ENCODE assay signal across 24 cellular contexts in the genomic region with DNA sequence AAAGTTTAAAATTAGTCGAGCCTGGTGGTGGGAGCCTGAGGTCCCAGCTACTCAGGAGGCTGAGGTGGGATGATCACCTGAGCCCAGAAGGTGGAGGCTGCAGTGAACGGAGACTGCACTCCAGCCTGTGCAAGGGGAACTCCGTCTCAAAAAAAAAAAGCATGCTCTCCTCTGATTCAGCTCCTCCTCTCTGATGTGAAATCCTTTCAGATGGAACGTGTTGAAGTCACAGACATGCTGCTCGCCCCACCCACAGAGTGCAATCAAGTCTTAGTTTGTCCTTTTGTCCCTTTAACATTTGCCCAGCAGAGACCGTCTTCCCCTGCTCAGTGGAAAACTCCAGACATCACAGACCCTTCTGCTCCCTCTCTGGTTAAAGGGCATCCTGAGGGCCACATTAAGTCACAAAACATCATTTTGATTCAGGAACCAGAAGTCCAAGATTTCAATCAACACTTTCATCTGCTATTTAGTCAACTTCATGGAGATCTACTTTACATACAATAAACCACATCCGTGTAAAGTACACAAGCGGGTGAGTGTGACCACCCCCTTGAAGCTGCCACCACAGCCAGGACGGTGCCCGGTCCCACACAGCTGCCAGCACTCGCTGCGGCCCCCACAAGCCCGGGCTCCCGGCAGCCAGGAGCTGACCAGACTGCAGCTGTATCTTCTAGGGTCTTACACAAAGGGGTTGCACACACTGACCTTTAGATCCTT. TPM values are rescaled to one million over a fixed set of nuclear protein-coding genes. Genes with fewer than 3 reads are reported as not detected.
DNase-seq lines count a peak whose midpoint lies in the region; ATAC-seq and TF ChIP-seq lines count a peak whose summit lies in the region.
"Had no signal": no experiment of that assay in that cellular context is flagged by ENCODE, and none has a peak within 500 bp of the region (broad histone marks: within the 10 kb centered on the region; RNA-seq: fewer than 3 reads in every experiment).

No MANE protein-coding gene starts in this region.

- no peaks in the 10 kb centered on the region for H3K27me3 ChIP-seq in osteoblast (ENCODE audit: insufficient read depth, low read length)

- DNase-seq in AG20443 (ENCODE audit: low spot score) (peak; percentile 14), GM10266 (ENCODE audit: extremely low spot score) (peak; percentile 30), coronary artery (ENCODE audit: low spot score) (peak; percentile 17), osteoblast (ENCODE audit: insufficient read length, low spot score, missing footprints) (peak; percentile 73), NOMO-1 treated with dmso at 0.1 percent for 144 hours (lab: John Stamatoyannopoulos, UW; ENCODE audit: unreplicated experiment) (no peak), RWPE1 (ENCODE audit: low spot score) (no peak)
- DNase-seq: activated effector memory CD4-positive, alpha-beta T cell treated with anti-CD3 and anti-CD28 coated beads, Interleukin-2, amount 50 U/mL, for 16 hours; amygdala; Caco-2; central memory CD4-positive, alpha-beta T cell; EL; kidney glomerular epithelial cell; midbrain; NCI-H1417 treated with DMSO at 0.1 percent for 48 hours; NCI-H2171 treated with DMSO at 0.1 percent for 48 hours; SIG-M5; small intestine; stimulated activated CD4-positive, alpha-beta T cell treated with anti-CD3 and anti-CD28 coated beads, Interleukin-4, amount 100 ng/mL, for 4 hours had no signal

- POLR2A ChIA-PET in RWPE1 (lab: Yijun Ruan, JAX; ENCODE audit: low non-redundant PET) = no interaction called here

- no peaks in the 10 kb centered on the region for H3K36me3 ChIP-seq in osteoblast (ENCODE audit: insufficient read depth, low read length)

- H3K79me2 ChIP-seq in osteoblast (ENCODE audit: insufficient read depth, low read length) = no peaks in the 10 kb centered on the region

- H3K4me2 ChIP-seq in osteoblast (ENCODE audit: insufficient read depth, low read length) = no peak overlapping the region
- H3K4me2 ChIP-seq: GM23338 had no signal

- CTCF ChIA-PET in RWPE1 (lab: Yijun Ruan, JAX) = interaction anchor here (0.6 to 1.2 kb wide), 3 partner anchors 11 to 108 kb away, joined by 3 to 5 read pairs (median 3); partner anchors contain the start of gene ISG15

- H2AFZ ChIP-seq in osteoblast (ENCODE audit: low read length) = no peak overlapping the region
- H2AFZ ChIP-seq: GM23338 had no signal

- H3K4me3 ChIP-seq in coronary artery (no peak overlapping the region), osteoblast (ENCODE audit: insufficient read depth, low read length) (no peak overlapping the region)
- H3K4me3 ChIP-seq: GM23338 had no signal

- H3K27ac ChIP-seq in coronary artery (no peak overlapping the region), osteoblast (ENCODE audit: low read depth, low read length) (no peak overlapping the region), RWPE1 (no peak overlapping the region)

- H3K9me3 ChIP-seq in osteoblast (ENCODE audit: low read depth, low read length) = no peaks in the 10 kb centered on the region
- H3K9me3 ChIP-seq: Caco-2 had no signal

- ATAC-seq in GM18861 (IDR thresholded peaks at IDR 0.05; ENCODE audit: unreplicated experiment) = no peak

- H3K4me1 ChIP-seq in osteoblast (ENCODE audit: insufficient read depth, low read length) = no peaks in the 10 kb centered on the region
- H3K4me1 ChIP-seq: Caco-2 had no signal

- peaks cover 2% of the 10 kb centered on the region for H4K20me1 ChIP-seq in osteoblast (ENCODE audit: insufficient read depth, low read length)

- no peak for TF ChIP-seq CTCF in GM10266 (IDR thresholded peaks at IDR 0.05; ENCODE audit: control insufficient read depth, insufficient read depth, low read depth, missing control alignments)
- TF ChIP-seq CTCF in coronary artery (IDR thresholded peaks at IDR 0.05) = no peak
- TF ChIP-seq CTCF in osteoblast (IDR thresholded peaks at IDR 0.05; ENCODE audit: extremely low read depth, low read depth, low read length) = no peak
- no peak for TF ChIP-seq CTCF in RWPE1 (conservative IDR thresholded peaks at IDR 0.05; ENCODE audit: low read depth)

RNA-seq across cellular contexts. Expression of gene RNF223, which starts 18.9 kb away (rescaled TPM):
- total RNA-seq in osteoblast = not detected in 2 replicates
- total RNA-seq: frontal cortex; GM23338; OCI-LY7; T-helper 1 cell treated with Interleukin-12 subunit alpha and Interleukin-12 subunit beta and Interleukin-4 antibody, amounts not matched to agents 30 ng/mL and 1 ng/mL, for 36 hours; temporal lobe had no signal

RNA-seq across cellular contexts. Expression of gene C1orf159, which starts 22.8 kb away (rescaled TPM):
- total RNA-seq in osteoblast = 5.4 and 8.5 TPM in 2 replicates

Comparison
In these comparisons a context has a peak if more than half of its experiments do, and no peak if none do; other contexts are left out.
1. DNase-seq: peak in AG20443 (single experiment), GM10266 (single experiment), coronary artery (single experiment) and osteoblast (single experiment); none in NOMO-1 treated with dmso at 0.1 percent for 144 hours (single experiment) and RWPE1 (single experiment).